Comparison of ENCODE assay signal across 1 cellular context in the genomic region with DNA sequence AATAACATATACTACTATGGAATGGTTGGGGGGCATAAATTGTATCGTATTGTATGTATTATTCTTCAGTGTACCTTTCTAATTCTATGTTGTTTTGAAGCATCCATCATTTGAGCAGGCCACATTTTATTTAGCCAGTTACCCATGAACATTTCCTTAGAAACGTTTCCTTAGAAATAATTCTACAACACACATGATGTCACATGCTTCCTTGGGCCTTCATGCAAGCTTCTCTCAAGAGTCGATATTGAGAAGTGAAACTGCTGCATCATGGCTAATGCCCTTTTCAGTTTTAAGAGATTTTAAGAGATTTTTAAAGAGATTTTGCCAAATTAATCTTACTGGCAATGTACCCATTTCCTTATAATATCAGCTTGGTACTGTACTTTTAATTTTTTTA.
TF ChIP-seq lines count a peak whose summit lies in the region.

No MANE protein-coding gene starts in this region.

TF ChIP-seq in SK-N-SH treated with all-trans-retinoic acid at 6 μM for 48 hours, 23 proteins besides CTCF, POLR2A, EP300 and RAD21 (continued from another document):
- TF ChIP-seq TSHZ2 (CRISPR knock-in tag; IDR thresholded peaks at IDR 0.05), result no peak
- TF ChIP-seq, protein P1, sequence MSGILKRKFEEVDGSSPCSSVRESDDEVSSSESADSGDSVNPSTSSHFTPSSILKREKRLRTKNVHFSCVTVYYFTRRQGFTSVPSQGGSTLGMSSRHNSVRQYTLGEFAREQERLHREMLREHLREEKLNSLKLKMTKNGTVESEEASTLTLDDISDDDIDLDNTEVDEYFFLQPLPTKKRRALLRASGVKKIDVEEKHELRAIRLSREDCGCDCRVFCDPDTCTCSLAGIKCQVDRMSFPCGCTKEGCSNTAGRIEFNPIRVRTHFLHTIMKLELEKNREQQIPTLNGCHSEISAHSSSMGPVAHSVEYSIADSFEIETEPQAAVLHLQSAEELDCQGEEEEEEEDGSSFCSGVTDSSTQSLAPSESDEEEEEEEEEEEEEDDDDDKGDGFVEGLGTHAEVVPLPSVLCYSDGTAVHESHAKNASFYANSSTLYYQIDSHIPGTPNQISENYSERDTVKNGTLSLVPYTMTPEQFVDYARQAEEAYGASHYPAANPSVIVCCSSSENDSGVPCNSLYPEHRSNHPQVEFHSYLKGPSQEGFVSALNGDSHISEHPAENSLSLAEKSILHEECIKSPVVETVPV (CRISPR knock-in tag; IDR thresholded peaks at IDR 0.05), result no peak
TF ChIP-seq in SK-N-SH treated with all-trans-retinoic acid at 6 μM for 48 hours: peak in this region for 0.
